Comparison of ENCODE assay signal across 1 cellular context in genomic region chr1:225866981-225867380, GRCh38.
TF ChIP-seq lines count a peak whose summit lies in the region.

No MANE protein-coding gene starts in this region.

TF ChIP-seq in IMR-90, 13 proteins besides CTCF, POLR2A, EP300 and RAD21:
- no peak for TF ChIP-seq CEBPB (IDR thresholded peaks at IDR 0.05; ENCODE audit: low read depth, low read length)
- no peak for TF ChIP-seq NFE2L2 (IDR thresholded peaks at IDR 0.05; ENCODE audit: low read depth, low read length)
- no peak for TF ChIP-seq USF2 (IDR thresholded peaks at IDR 0.05; ENCODE audit: low read depth, low read length)
